In genomic region chr14:62081012-62081612, GRCh38 we compare ENCODE assay signal across 11 cellular contexts.
DNase-seq lines count a peak whose midpoint lies in the region; ATAC-seq and TF ChIP-seq lines count a peak whose summit lies in the region.
"Had no signal": no experiment of that assay in that cellular context is flagged by ENCODE, and none has a peak within 500 bp of the region (broad histone marks: within the 10 kb centered on the region; RNA-seq: fewer than 3 reads in every experiment).

No MANE protein-coding gene starts in this region.

- no peak overlapping the region; the same call in 1 of the 2 replicates for H3K27ac ChIP-seq in MM.1S (ENCODE audit: low read length)
- H3K27ac ChIP-seq: right atrium auricular region had no signal

- H4K20me1 ChIP-seq in MM.1S (ENCODE audit: insufficient read depth, low read length): no peaks in the 10 kb centered on the region

- peak overlapping the region; percentile 58 for H2AFZ ChIP-seq in MM.1S (ENCODE audit: low read length)

- no peak overlapping the region for H3K9ac ChIP-seq in MM.1S (ENCODE audit: low read length)

- H3K79me2 ChIP-seq in MM.1S (ENCODE audit: low read length): no peaks in the 10 kb centered on the region

- in situ Hi-C loops in HAP-1 (cut with MboI; ENCODE audit: low sequenced_read_pairs): no loop called here

- no peaks in the 10 kb centered on the region for H3K36me3 ChIP-seq in MM.1S (replicated peaks; ENCODE audit: insufficient read depth, low read length)
- H3K36me3 ChIP-seq in HAP-1 (replicated peaks): no peaks in the 10 kb centered on the region
- H3K36me3 ChIP-seq: right atrium auricular region had no signal

- peak; percentile 63 for DNase-seq in GM10266 (ENCODE audit: extremely low spot score)
- peak; percentile 54 for DNase-seq in MM.1S
- no peak for DNase-seq in NCI-H69 (lab: John Stamatoyannopoulos, UW)
- no peak for DNase-seq in DMS153 treated with DMSO at 0.1 percent for 48 hours (lab: John Stamatoyannopoulos, UW; ENCODE audit: unreplicated experiment)
- DNase-seq in HAP-1 (ENCODE audit: low spot score in 2 of 2): no peak
- no peak for DNase-seq in T-helper 2 cell
- DNase-seq: kidney, NCI-H2107 had no signal

- H3K9me2 ChIP-seq in MM.1S (replicated peaks; ENCODE audit: insufficient read depth, low read length): no peaks in the 10 kb centered on the region

- H3K4me3 ChIP-seq in MM.1S (ENCODE audit: low read length) (no peak overlapping the region), HAP-1 (no peak overlapping the region)
- H3K4me3 ChIP-seq: right atrium auricular region had no signal

- H3K9me3 ChIP-seq in MM.1S (replicated peaks; ENCODE audit: insufficient read depth, low read length) (no peaks in the 10 kb centered on the region), HAP-1 (no peaks in the 10 kb centered on the region)
- H3K9me3 ChIP-seq: right atrium auricular region had no signal

- ATAC-seq in GM19324 (IDR thresholded peaks at IDR 0.05; ENCODE audit: low FRiP score, unreplicated experiment): peak; percentile 94
- ATAC-seq in HG02870 (IDR thresholded peaks at IDR 0.05; ENCODE audit: unreplicated experiment): peak; percentile 89

- H3K4me2 ChIP-seq in MM.1S (ENCODE audit: low read depth, low read length): peak overlapping the region; percentile 41; the same call in 1 of the 2 replicates

- peaks cover 7% of the 10 kb centered on the region for H3K4me1 ChIP-seq in MM.1S (ENCODE audit: low read length)
- H3K4me1 ChIP-seq in HAP-1: no peaks in the 10 kb centered on the region
- H3K4me1 ChIP-seq: right atrium auricular region had no signal

- H3K27me3 ChIP-seq in MM.1S (replicated peaks; ENCODE audit: insufficient read depth, low read length): no peaks in the 10 kb centered on the region
- peaks cover 3% of the 10 kb centered on the region; the same call in 1 of the 2 replicates for H3K27me3 ChIP-seq in HAP-1 (ENCODE audit: low read depth)
- H3K27me3 ChIP-seq: right atrium auricular region had no signal

- H3F3A ChIP-seq in MM.1S (ENCODE audit: insufficient read depth, low read length): no peaks in the 10 kb centered on the region

- no peak for TF ChIP-seq CTCF in GM10266 (IDR thresholded peaks at IDR 0.05; ENCODE audit: control insufficient read depth, insufficient read depth, low read depth, missing control alignments)
- no peak for TF ChIP-seq CTCF in MM.1S (IDR thresholded peaks at IDR 0.05; ENCODE audit: low read length)

Comparison
In these comparisons a context has a peak if more than half of its experiments do, and no peak if none do; other contexts are left out.
1. DNase-seq: peak in GM10266 (single experiment) and MM.1S (single experiment); none in NCI-H69 (single experiment), DMS153 treated with DMSO at 0.1 percent for 48 hours (single experiment), HAP-1 (0 of 2) and T-helper 2 cell (0 of 5).